ENCODE assay signal across 11 cellular contexts in the genomic region with DNA sequence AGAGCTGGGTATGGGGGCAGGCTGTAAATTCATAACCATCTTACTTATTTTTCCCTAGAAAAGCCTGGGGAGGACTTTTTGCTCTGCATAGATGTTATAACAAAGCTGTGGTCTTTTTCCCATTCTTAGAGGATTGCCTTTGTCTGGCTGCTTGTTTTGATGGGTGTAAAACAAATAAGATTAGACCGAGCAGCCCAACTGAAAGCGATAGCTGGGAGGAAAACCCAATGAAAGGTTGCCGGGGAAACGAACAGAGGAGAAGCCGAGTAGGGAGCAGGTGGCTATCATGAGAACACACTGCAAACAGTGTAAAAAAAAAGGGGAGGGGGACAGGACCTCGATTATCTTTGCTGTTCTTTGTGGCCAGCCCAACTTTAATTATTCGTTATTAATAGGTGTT. TPM values are rescaled to one million over a fixed set of nuclear protein-coding genes. Genes with fewer than 3 reads are reported as not detected.
DNase-seq lines count a peak whose midpoint lies in the region; ATAC-seq, FAIRE-seq and TF ChIP-seq lines count a peak whose summit lies in the region.
"Had no signal": no experiment of that assay in that cellular context is flagged by ENCODE, and none has a peak within 500 bp of the region (broad histone marks: within the 10 kb centered on the region; RNA-seq: fewer than 3 reads in every experiment).

No MANE protein-coding gene starts in this region.

- H3K36me3 ChIP-seq in kidney (ENCODE audit: control insufficient read depth in 1 of 2, insufficient read depth in 2 of 2, low read length in 2 of 2) (no peaks in the 10 kb centered on the region), ascending aorta (no peaks in the 10 kb centered on the region)

- no peak overlapping the region for H3K4me3 ChIP-seq in kidney (ENCODE audit: low read length in 2 of 2)
- H3K4me3 ChIP-seq in ascending aorta: no peak overlapping the region

- ATAC-seq in GM21528 (IDR thresholded peaks at IDR 0.05; ENCODE audit: low FRiP score, unreplicated experiment): no peak

- H3K4me1 ChIP-seq in kidney (ENCODE audit: control insufficient read depth in 1 of 2, insufficient read depth in 1 of 2, low read depth in 1 of 2, low read length in 2 of 2) (no peaks in the 10 kb centered on the region), ascending aorta (no peaks in the 10 kb centered on the region)

- H3K27me3 ChIP-seq in ascending aorta: no peaks in the 10 kb centered on the region

- no peak overlapping the region for H3K9ac ChIP-seq in kidney (ENCODE audit: low read length in 2 of 2)

- peak; percentile 74 for DNase-seq in COR-L47 (lab: John Stamatoyannopoulos, UW)
- DNase-seq in NCI-H187 treated with DMSO at 0.1 percent for 48 hours (lab: John Stamatoyannopoulos, UW): peak; percentile 87
- DNase-seq in SK-N-DZ (ENCODE audit: low spot score): peak; percentile 74
- DNase-seq in left kidney (ENCODE audit: low read depth, low spot score): peak; percentile 86
- DNase-seq in kidney: no peak
- no peak for DNase-seq in EL
- no peak for DNase-seq in ascending aorta (ENCODE audit: low spot score in 2 of 2)
- DNase-seq: activated CD4-positive, alpha-beta memory T cell treated with anti-CD3 and anti-CD28 coated beads, Interleukin-2, amount 10 ng/mL, durations not matched to agents 7 days and 5 days; CD8-positive, alpha-beta memory T cell had no signal

- TF ChIP-seq CTCF in kidney (IDR thresholded peaks at IDR 0.05; ENCODE audit: borderline replicate concordance, extremely low read depth, insufficient read depth) (no peak), ascending aorta (IDR thresholded peaks at IDR 0.05) (no peak)

- H3K27ac ChIP-seq in kidney (ENCODE audit: low read depth in 2 of 2, low read length in 2 of 2) (no peak overlapping the region), ascending aorta (no peak overlapping the region)

- FAIRE-seq in kidney (lab: Jason Lieb, UNC): no peak
- FAIRE-seq: HTR-8/SVneo had no signal

- no peaks in the 10 kb centered on the region for H3K9me3 ChIP-seq in kidney (ENCODE audit: control insufficient read depth in 1 of 2, low read length in 2 of 2)
- no peaks in the 10 kb centered on the region for H3K9me3 ChIP-seq in ascending aorta

- intact Hi-C loops in kidney (cut with DNase I): no loop called here
- intact Hi-C loops in ascending aorta (cut with DNase I): no loop called here

RNA-seq across cellular contexts. Expression of a gene that starts 1.9 kb away (rescaled TPM):
- polyA plus RNA-seq in SK-N-DZ (2014; cell fraction: cytosol; rRNA removed): 263 and 313 TPM in 2 replicates
- 181 and 182 TPM in 2 replicates for polyA plus RNA-seq in SK-N-DZ (2014; cell fraction: nucleus; rRNA removed)
- total RNA-seq in kidney: not detected
- not detected for polyA plus RNA-seq in kidney (ENCODE audit: insufficient read depth, low read depth, low replicate concordance)
- not detected for total RNA-seq in ascending aorta
- total RNA-seq: activated CD4-positive, alpha-beta memory T cell treated with anti-CD3 and anti-CD28 coated beads, Interleukin-2, amount 10 ng/mL, durations not matched to agents 7 days and 5 days; CD8-positive, alpha-beta memory T cell had no signal

Comparison
In these comparisons a context has a peak if more than half of its experiments do, and no peak if none do; other contexts are left out.
1. DNase-seq: peak in COR-L47 (single experiment), NCI-H187 treated with DMSO at 0.1 percent for 48 hours (single experiment), SK-N-DZ (single experiment) and left kidney (single experiment); none in kidney (single experiment), EL (single experiment) and ascending aorta (0 of 2).